8 cellular contexts compared by ENCODE assay signal in genomic region chrX:39855748-39856129, GRCh38.
DNase-seq lines count a peak whose midpoint lies in the region; ATAC-seq, FAIRE-seq and TF ChIP-seq lines count a peak whose summit lies in the region.

No MANE protein-coding gene starts in this region.

- DNase-seq in NCI-H1694 (lab: John Stamatoyannopoulos, UW) (peak; percentile 79), posterior vena cava (ENCODE audit: low spot score) (no peak), H54 (ENCODE audit: insufficient read length, low spot score) (no peak)
- peak; percentile 57 to 71 for DNase-seq in activated CD4-positive, alpha-beta T cell treated with anti-CD3 and anti-CD28 coated beads for 24 hours (ENCODE audit: low read depth in 2 of 2)
- peak; percentile 71 for DNase-seq in effector CD4-positive, alpha-beta T cell
- DNase-seq in stimulated activated CD4-positive, alpha-beta T cell treated with anti-CD3 and anti-CD28 coated beads, Interleukin-1b, Interleukin-23, amount 100 ng/mL, for 4 hours (ENCODE audit: low read depth in 2 of 2): peak; percentile 57 to 72

- ATAC-seq in GM18505 (IDR thresholded peaks at IDR 0.05; ENCODE audit: unreplicated experiment): peak; percentile 42
- ATAC-seq in HG02852 (IDR thresholded peaks at IDR 0.05; ENCODE audit: unreplicated experiment): peak; percentile 41

- intact Hi-C loops in posterior vena cava (cut with DNase I): no loop called here

- no peak for TF ChIP-seq POLR2A in GM18505 (IDR thresholded peaks at IDR 0.05; ENCODE audit: borderline replicate concordance, extremely low read depth, insufficient read depth, insufficient read length)
- TF ChIP-seq POLR2A in H54 (IDR thresholded peaks at IDR 0.05; ENCODE audit: low read depth, low read length): no peak

- no peak for FAIRE-seq in H54 (lab: Jason Lieb, UNC)

Comparison
In these comparisons a context has a peak if more than half of its experiments do, and no peak if none do; other contexts are left out.
1. DNase-seq: peak in NCI-H1694 (single experiment), activated CD4-positive, alpha-beta T cell treated with anti-CD3 and anti-CD28 coated beads for 24 hours (2 of 2), effector CD4-positive, alpha-beta T cell (single experiment) and stimulated activated CD4-positive, alpha-beta T cell treated with anti-CD3 and anti-CD28 coated beads, Interleukin-1b, Interleukin-23, amount 100 ng/mL, for 4 hours (2 of 2); none in posterior vena cava (single experiment) and H54 (single experiment).